In genomic region chr12:52874573-52875435, GRCh38 we compare ENCODE assay signal across 8 cellular contexts. TPM values are rescaled to one million over a fixed set of nuclear protein-coding genes. Genes with fewer than 3 reads are reported as not detected.
A peak's percentile ranks its signal among the peaks of the same experiment; 100 is the strongest.
DNase-seq lines count a peak whose midpoint lies in the region; ATAC-seq and TF ChIP-seq lines count a peak whose summit lies in the region.

No MANE protein-coding gene starts in this region.

- BruUV-seq in PC-3 (replicated peaks; lab: Mats Ljungman, UMichigan): TSS peak; percentile 78

- H3K4me2 ChIP-seq in PC-3 (ENCODE audit: low read length) (peak overlapping the region; percentile 81), parathyroid adenoma (ENCODE audit: low read length) (peak overlapping the region; percentile 51)

- in situ Hi-C loops in KBM-7 (cut with MboI; ENCODE audit: low pct_unique_long_range_greater_than_20kb, low sequenced_read_pairs): loop anchor here (10.0 kb wide), 3 partner anchors 290 to 720 kb away; no protein-coding TSS in a partner anchor

- peak overlapping the region; percentile 78 for H3K4me3 Mint-ChIP-seq in CD8-positive, alpha-beta T cell

- POLR2A ChIA-PET in CD8-positive, alpha-beta T cell (lab: Charles Lee): no interaction called here
- POLR2A ChIA-PET in PC-3 (lab: Charles Lee; ENCODE audit: unreplicated experiment): interaction anchor here (0.6 to 1.9 kb wide), 5 partner anchors 204 to 728 kb away, joined by 3 to 14 read pairs (median 4); partner anchors contain the start of gene SPRYD3

- no peaks in the 10 kb centered on the region for H3K36me3 Mint-ChIP-seq in CD8-positive, alpha-beta T cell

- H3F3A ChIP-seq in PC-3 (ENCODE audit: low read length, unreplicated experiment): no peaks in the 10 kb centered on the region

- peak overlapping the region; percentile 68 for H3K27ac Mint-ChIP-seq in CD8-positive, alpha-beta T cell

- H3K4me1 ChIP-seq in CD8-positive, alpha-beta T cell (ENCODE audit: insufficient read depth, low read length): peaks cover 27% of the 10 kb centered on the region
- H3K4me1 ChIP-seq in PC-3 (ENCODE audit: insufficient read depth, low read length): peaks cover 70% of the 10 kb centered on the region
- H3K4me1 ChIP-seq in parathyroid adenoma: peaks cover 3% of the 10 kb centered on the region

- H2AFZ ChIP-seq in PC-3 (ENCODE audit: low read length): no peak overlapping the region
- no peak overlapping the region for H2AFZ ChIP-seq in parathyroid adenoma

- H3K27me3 ChIP-seq in CD8-positive, alpha-beta T cell (ENCODE audit: insufficient read depth, low read length): no peaks in the 10 kb centered on the region
- H3K27me3 ChIP-seq in PC-3 (ENCODE audit: low read length) (no peaks in the 10 kb centered on the region), parathyroid adenoma (ENCODE audit: control insufficient read depth, insufficient read depth, low read length) (no peaks in the 10 kb centered on the region)

- H3K27me3 Mint-ChIP-seq in CD8-positive, alpha-beta T cell (ENCODE audit: low read depth): no peaks in the 10 kb centered on the region

- intact Hi-C loops in CD8-positive, alpha-beta T cell (cut with DNase I, micrococcal nuclease): loop anchor here (5.0 to 10.0 kb wide), 5 partner anchors 180 to 723 kb away; no protein-coding TSS in a partner anchor
- intact Hi-C loops in PC-3 (cut with micrococcal nuclease): loop anchor here (5.0 kb wide), 3 partner anchors 433 to 728 kb away; no protein-coding TSS in a partner anchor

- peak overlapping the region; percentile 22 for H3K4me3 ChIP-seq in CD8-positive, alpha-beta T cell (ENCODE audit: low read depth, low read length)
- H3K4me3 ChIP-seq in PC-3 (ENCODE audit: low read length) (peak overlapping the region; percentile 44), parathyroid adenoma (ENCODE audit: low read depth, low read length) (no peak overlapping the region)

- CTCF ChIA-PET in CD8-positive, alpha-beta T cell (lab: Charles Lee): interaction anchor here (1.6 to 22.6 kb wide), 6 partner anchors 10 to 503 kb away, joined by 4 to 950 read pairs (median 26); partner anchors contain the start of gene KRT74
- CTCF ChIA-PET in PC-3 (lab: Charles Lee): interaction anchor here (0.8 to 1.0 kb wide), 4 partner anchors 9 to 479 kb away, joined by 3 to 7 read pairs (median 4); no protein-coding TSS in a partner anchor

- H3K36me3 ChIP-seq in CD8-positive, alpha-beta T cell (ENCODE audit: insufficient read depth, low read length): no peaks in the 10 kb centered on the region
- H3K36me3 ChIP-seq in PC-3 (ENCODE audit: low read depth, low read length) (no peaks in the 10 kb centered on the region), parathyroid adenoma (ENCODE audit: control insufficient read depth, insufficient read depth, low read length) (no peaks in the 10 kb centered on the region)

- H3K79me2 ChIP-seq in PC-3 (ENCODE audit: low read length) (no peaks in the 10 kb centered on the region), parathyroid adenoma (no peaks in the 10 kb centered on the region)

- DNase-seq in CD8-positive, alpha-beta T cell: no peak
- DNase-seq in PC-3: peak; percentile 17
- no peak for DNase-seq in epithelial cell of prostate (ENCODE audit: low read depth, low spot score)
- no peak for DNase-seq in KBM-7
- DNase-seq in germinal center (ENCODE audit: low spot score): no peak
- DNase-seq in NCI-H1092 treated with DMSO at 0.1 percent for 48 hours (lab: John Stamatoyannopoulos, UW): no peak
- no peak for DNase-seq in NCI-H69 (lab: John Stamatoyannopoulos, UW)

- no peak for ATAC-seq in CD8-positive, alpha-beta T cell
- ATAC-seq in PC-3: no peak

- H3K9me3 ChIP-seq in CD8-positive, alpha-beta T cell (ENCODE audit: low read length): no peaks in the 10 kb centered on the region
- H3K9me3 ChIP-seq in PC-3 (ENCODE audit: low read length): no peaks in the 10 kb centered on the region
- no peaks in the 10 kb centered on the region for H3K9me3 ChIP-seq in parathyroid adenoma (ENCODE audit: control insufficient read depth, low read length)

- H3K9me3 Mint-ChIP-seq in CD8-positive, alpha-beta T cell: no peaks in the 10 kb centered on the region

- no peaks in the 10 kb centered on the region for H4K20me1 ChIP-seq in PC-3 (ENCODE audit: low read length)

- H3K9me2 ChIP-seq in PC-3 (replicated peaks; ENCODE audit: low read length): no peaks in the 10 kb centered on the region

- H3K9ac ChIP-seq in PC-3 (ENCODE audit: low read length) (peak overlapping the region; percentile 96), parathyroid adenoma (no peak overlapping the region)

- TF ChIP-seq CTCF in CD8-positive, alpha-beta T cell (IDR thresholded peaks at IDR 0.05): no peak
- TF ChIP-seq CTCF in PC-3 (conservative IDR thresholded peaks at IDR 0.05; ENCODE audit: low read depth, low read length): no peak
- no peak for TF ChIP-seq CTCF in parathyroid adenoma (IDR thresholded peaks at IDR 0.05)

- H3K27ac ChIP-seq in CD8-positive, alpha-beta T cell (ENCODE audit: low read depth, low read length): no peak overlapping the region
- H3K27ac ChIP-seq in PC-3 (ENCODE audit: low read length) (peak overlapping the region; percentile 97), epithelial cell of prostate (peak overlapping the region; percentile 99), parathyroid adenoma (peak overlapping the region; percentile 7)

- peaks cover 22% of the 10 kb centered on the region for H3K4me1 Mint-ChIP-seq in CD8-positive, alpha-beta T cell (ENCODE audit: low read depth)

RNA-seq across cellular contexts. Expression of gene KRT78, which starts 26.0 kb away (rescaled TPM):
- not detected for total RNA-seq in CD8-positive, alpha-beta T cell
- 0.12 and 0.15 TPM in 2 replicates for total RNA-seq in PC-3 (2014; rRNA removed)

RNA-seq across cellular contexts. Expression of gene KRT8, which starts 30.1 kb away (rescaled TPM):
- under 1 TPM; 0.42 to 0.57 TPM for total RNA-seq in CD8-positive, alpha-beta T cell
- total RNA-seq in PC-3 (2014; rRNA removed): 719 and 1,028 TPM in 2 replicates

RNA-seq across cellular contexts. Expression of gene KRT79, which starts 40.7 kb away (rescaled TPM):
- not detected for total RNA-seq in CD8-positive, alpha-beta T cell
- total RNA-seq in PC-3 (2014; rRNA removed): 0.46 TPM in 1 of 2 replicates, not detected in the other

Comparison
In these comparisons a context has a peak if more than half of its experiments do, and no peak if none do; other contexts are left out.
1. RNA of gene KRT8, which starts 30.1 kb away (total RNA-seq): 719 to 1,028 TPM in PC-3; 0.42 to 0.57 TPM in CD8-positive, alpha-beta T cell; every median in the first group is over 100 times any median in the second.